ENCODE assay signal across 29 cellular contexts in the genomic region with DNA sequence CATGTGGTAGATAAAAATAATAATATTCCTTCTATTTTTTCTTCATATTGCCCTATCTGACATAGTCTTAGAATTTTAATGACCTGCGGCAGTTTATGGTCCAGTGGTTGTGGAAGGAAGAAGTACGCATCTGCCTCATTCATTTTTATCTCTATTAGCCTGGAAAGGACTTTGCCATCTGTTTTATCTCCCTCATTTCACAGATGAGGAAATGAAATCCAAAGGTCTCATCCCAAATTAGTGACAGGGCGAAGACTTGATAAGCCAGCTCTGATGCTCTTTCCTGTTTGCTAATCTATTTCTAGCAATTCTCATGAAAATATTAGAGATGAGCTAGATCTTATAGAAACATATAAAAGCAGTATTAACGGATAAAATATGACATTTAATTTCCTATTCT.
DNase-seq lines count a peak whose midpoint lies in the region; ATAC-seq and TF ChIP-seq lines count a peak whose summit lies in the region.
"Had no signal": no experiment of that assay in that cellular context is flagged by ENCODE, and none has a peak within 500 bp of the region (broad histone marks: within the 10 kb centered on the region; RNA-seq: fewer than 3 reads in every experiment).

No MANE protein-coding gene starts in this region.

- H3K27ac Mint-ChIP-seq in chondrocyte (ENCODE audit: unreplicated experiment) = peak overlapping the region; percentile 17
- H3K27ac Mint-ChIP-seq: activated B cell treated with CpG ODN at 0.5 μM for 24 hours; activated CD4-positive, alpha-beta T cell treated with anti-CD3 and anti-CD28 coated beads, Interleukin-2, amount 10 ng/mL, durations not matched to agents 7 days and 5 days; nephron had no signal

- ATAC-seq in GM21360 (IDR thresholded peaks at IDR 0.05; ENCODE audit: unreplicated experiment) (no peak), left lung (no peak)
- ATAC-seq: Panc1 had no signal

- H3K4me3 Mint-ChIP-seq in chondrocyte (ENCODE audit: unreplicated experiment) = no peak overlapping the region
- H3K4me3 Mint-ChIP-seq: activated B cell treated with CpG ODN at 0.5 μM for 24 hours; activated CD4-positive, alpha-beta T cell treated with anti-CD3 and anti-CD28 coated beads, Interleukin-2, amount 10 ng/mL, durations not matched to agents 7 days and 5 days; brain; nephron had no signal

- TF ChIP-seq CTCF in left ventricle myocardium inferior (IDR thresholded peaks at IDR 0.05; ENCODE audit: borderline replicate concordance) (no peak), chondrocyte (IDR thresholded peaks at IDR 0.05) (no peak), left lung (IDR thresholded peaks at IDR 0.05) (no peak)

- H3K9me3 ChIP-seq in left ventricle myocardium inferior (replicated peaks) = no peaks in the 10 kb centered on the region
- H3K9me3 ChIP-seq in left lung = no peaks in the 10 kb centered on the region
- H3K9me3 ChIP-seq: BLaER1, HAP-1, thyroid gland, vagina had no signal

- intact Hi-C loops in left ventricle myocardium inferior (cut with micrococcal nuclease) = no loop called here
- intact Hi-C loops in cardiac septum (cut with DNase I) = no loop called here
- intact Hi-C loops in left lung (cut with DNase I) = no loop called here

- H3K4me1 ChIP-seq in left ventricle myocardium inferior = peaks cover 48% of the 10 kb centered on the region
- no peaks in the 10 kb centered on the region for H3K4me1 ChIP-seq in left lung
- H3K4me1 ChIP-seq: HAP-1, thyroid gland, vagina had no signal

- H3K36me3 ChIP-seq in left ventricle myocardium inferior (peaks cover 78% of the 10 kb centered on the region), left lung (peaks cover 0 to 100% of the 10 kb centered on the region in 2 donors)

- H3K27me3 Mint-ChIP-seq in chondrocyte (ENCODE audit: low read depth) = no peaks in the 10 kb centered on the region
- H3K27me3 Mint-ChIP-seq: activated B cell treated with CpG ODN at 0.5 μM for 24 hours; activated CD4-positive, alpha-beta T cell treated with anti-CD3 and anti-CD28 coated beads, Interleukin-2, amount 10 ng/mL, durations not matched to agents 7 days and 5 days; brain had no signal

- no peaks in the 10 kb centered on the region for H3K27me3 ChIP-seq in left ventricle myocardium inferior (ENCODE audit: low read depth)
- H3K27me3 ChIP-seq in left lung = no peaks in the 10 kb centered on the region
- H3K27me3 ChIP-seq: BLaER1, dorsolateral prefrontal cortex, thyroid gland, vagina had no signal

- peaks cover 22% of the 10 kb centered on the region for H3K36me3 Mint-ChIP-seq in chondrocyte (ENCODE audit: low read depth)

- H3K27ac ChIP-seq in left ventricle myocardium inferior (replicated peaks) (peak overlapping the region; percentile 77), left lung (no peak overlapping the region)
- H3K27ac ChIP-seq: BLaER1, dorsolateral prefrontal cortex, thyroid gland, vagina had no signal

- no peaks in the 10 kb centered on the region for H3K9me3 Mint-ChIP-seq in chondrocyte (ENCODE audit: low read depth)
- H3K9me3 Mint-ChIP-seq: activated B cell treated with CpG ODN at 0.5 μM for 24 hours; activated CD4-positive, alpha-beta T cell treated with anti-CD3 and anti-CD28 coated beads, Interleukin-2, amount 10 ng/mL, durations not matched to agents 7 days and 5 days; brain; nephron had no signal

- no peaks in the 10 kb centered on the region for H3K4me1 Mint-ChIP-seq in chondrocyte (ENCODE audit: low read depth)
- H3K4me1 Mint-ChIP-seq: brain, nephron had no signal

- DNase-seq in left ventricle myocardium inferior (no peak), cardiac septum (ENCODE audit: low spot score) (no peak), NCI-H1694 (lab: John Stamatoyannopoulos, UW) (peak; percentile 19), chondrocyte (ENCODE audit: low spot score) (no peak), left lung (no peak), NCI-H1105 treated with DMSO at 0.1 percent for 48 hours (lab: John Stamatoyannopoulos, UW) (no peak)
- DNase-seq: activated B cell treated with CpG ODN at 0.5 μM for 24 hours; activated CD4-positive, alpha-beta T cell treated with anti-CD3 and anti-CD28 coated beads, Interleukin-2, amount 10 ng/mL, durations not matched to agents 7 days and 5 days; activated naive CD4-positive, alpha-beta T cell treated with Interleukin-2 at 50 U/mL for 16 hours; amniotic stem cell; COR-L47; DMS53; dorsolateral prefrontal cortex; Kasumi-1; kidney glomerular epithelial cell; NCI-H1436 treated with DMSO at 0.1 percent for 48 hours; NCI-H2107; NCI-H446 treated with DMSO at 0.1 percent for 48 hours; NCI-H774; SHP77; T1000; thyroid gland had no signal

- H3K4me3 ChIP-seq in left ventricle myocardium inferior = no peak overlapping the region
- no peak overlapping the region for H3K4me3 ChIP-seq in left lung
- H3K4me3 ChIP-seq: BLaER1, dorsolateral prefrontal cortex, HAP-1, thyroid gland, vagina had no signal
